ENCODE assay signal across 8 cellular contexts in the genomic region with DNA sequence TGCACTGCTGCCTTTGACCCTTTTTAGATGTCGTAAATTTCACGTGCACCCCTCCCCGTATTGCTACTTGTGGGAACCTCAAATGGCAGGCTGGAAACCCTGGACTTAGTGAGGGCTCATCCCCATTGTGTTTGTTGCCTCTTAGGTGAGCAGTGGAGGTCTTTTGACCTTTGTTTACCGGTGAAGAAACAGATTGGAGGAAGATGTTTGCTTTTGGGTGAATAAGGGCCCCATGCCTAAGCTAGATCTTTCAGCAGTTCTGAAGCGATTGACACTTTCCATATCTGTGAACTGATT. TPM values are rescaled to one million over a fixed set of nuclear protein-coding genes. Genes with fewer than 3 reads are reported as not detected.
A peak's percentile ranks its signal among the peaks of the same experiment; 100 is the strongest.
DNase-seq lines count a peak whose midpoint lies in the region; ATAC-seq and TF ChIP-seq lines count a peak whose summit lies in the region.
"Had no signal": no experiment of that assay in that cellular context is flagged by ENCODE, and none has a peak within 500 bp of the region (broad histone marks: within the 10 kb centered on the region; RNA-seq: fewer than 3 reads in every experiment).

No MANE protein-coding gene starts in this region.

- H3K9me3 ChIP-seq in NT2/D1 (ENCODE audit: insufficient read depth, low read length) (no peaks in the 10 kb centered on the region), esophagus (ENCODE audit: control insufficient read depth in 2 of 2, insufficient read depth in 1 of 2, low read depth in 1 of 2, low read length in 1 of 2) (no peaks in the 10 kb centered on the region), sigmoid colon (no peaks in the 10 kb centered on the region)

- TF ChIP-seq POLR2A in sigmoid colon (IDR thresholded peaks at IDR 0.05) = no peak

- no peak for TF ChIP-seq EP300 in sigmoid colon (IDR thresholded peaks at IDR 0.05)

- WGBS in esophagus, 2 donors = 1 to 3% methylated on average over 5 of the region's 5 CpGs
- 1 to 3% methylated on average over 5 of the region's 5 CpGs for WGBS in sigmoid colon, 2 donors

- no peak for TF ChIP-seq CTCF in sigmoid colon (IDR thresholded peaks at IDR 0.05)

- intact Hi-C loops in sigmoid colon (cut with DNase I) = loop anchor here (2.0 kb wide), 1 partner anchor 19 kb away; no protein-coding TSS in a partner anchor

- H3K4me3 ChIP-seq in NT2/D1 (ENCODE audit: insufficient read length, low read depth) (peak overlapping the region; percentile 79), esophagus (ENCODE audit: low read depth in 1 of 2, low read length in 2 of 2) (peak overlapping the region; percentile 66 to 91), sigmoid colon (peak overlapping the region; percentile 88 to 99 (median 97))

- H3K36me3 ChIP-seq in NT2/D1 (ENCODE audit: insufficient read depth, insufficient read length, low read length) (peaks cover 37% of the 10 kb centered on the region), esophagus (ENCODE audit: control insufficient read depth in 2 of 2, insufficient read depth in 2 of 2, low read length in 1 of 2) (peaks cover 5 to 13% of the 10 kb centered on the region in 2 donors), sigmoid colon (peaks cover 0 to 8% (median 5%) of the 10 kb centered on the region in 4 donors)

- peak overlapping the region; percentile 72 for H3K9ac ChIP-seq in NT2/D1 (ENCODE audit: insufficient read length, low read depth)

- H3K27ac ChIP-seq in esophagus (ENCODE audit: low read depth in 2 of 2, low read length in 1 of 2) = peak overlapping the region; percentile 51 to 100
- peak overlapping the region; percentile 99 to 100 (median 100) for H3K27ac ChIP-seq in sigmoid colon

- H3K27me3 ChIP-seq in NT2/D1 (ENCODE audit: insufficient read depth, insufficient read length) = no peaks in the 10 kb centered on the region
- H3K27me3 ChIP-seq in esophagus (ENCODE audit: control insufficient read depth in 1 of 2, insufficient read depth in 2 of 2, low read length in 2 of 2) = no peaks in the 10 kb centered on the region
- H3K27me3 ChIP-seq in sigmoid colon = no peaks in the 10 kb centered on the region

- peak; percentile 15 for ATAC-seq in GM21390 (IDR thresholded peaks at IDR 0.05; ENCODE audit: unreplicated experiment)

- no peak for DNase-seq in NT2/D1 (ENCODE audit: low read depth, low spot score)
- no peak for DNase-seq in sigmoid colon
- no peak for DNase-seq in NCI-H2227 (lab: John Stamatoyannopoulos, UW; ENCODE audit: unreplicated experiment)
- DNase-seq in NCI-H146 (lab: John Stamatoyannopoulos, UW) = no peak
- DNase-seq in stimulated activated CD4-positive, alpha-beta T cell treated with anti-CD3 and anti-CD28 coated beads, Interleukin-15, amount 100 ng/mL, for 24 hours = no peak

- H3K4me1 ChIP-seq in NT2/D1 (ENCODE audit: insufficient read depth, insufficient read length) (peaks cover 2% of the 10 kb centered on the region), esophagus (ENCODE audit: control insufficient read depth in 2 of 2, insufficient read depth in 2 of 2, low read length in 1 of 2) (peaks cover 0 to 12% of the 10 kb centered on the region in 2 donors), sigmoid colon (peaks cover 0 to 58% (median 49%) of the 10 kb centered on the region in 4 donors)

RNA-seq across cellular contexts. Expression of gene SMARCB1, which starts 0.8 kb away (rescaled TPM):
- 10 to 100 TPM; 32.1 to 51.6 TPM for polyA plus RNA-seq in esophagus
- total RNA-seq in sigmoid colon = 10 to 100 TPM; 25.0 to 85.7 (median 45.5) TPM
- polyA plus RNA-seq in sigmoid colon = 10 to 100 TPM; 39.0 to 70.8 (median 43.9) TPM

RNA-seq across cellular contexts. Expression of gene MMP11, which starts 14.9 kb away (rescaled TPM):
- polyA plus RNA-seq in esophagus (under 1 TPM; 0.49 to 0.53 TPM), sigmoid colon (1 to 10 TPM in 1 of 3 donors, under 1 TPM in 1, not detected in 1; 0.60 to 4.4 TPM)
- 1 to 10 TPM; 4.6 to 9.9 (median 8.6) TPM for total RNA-seq in sigmoid colon

RNA-seq across cellular contexts. Expression of gene CHCHD10, which starts 19.8 kb away (rescaled TPM):
- 100 to 1,000 TPM; 115 to 191 TPM for polyA plus RNA-seq in esophagus
- total RNA-seq in sigmoid colon = 10 to 100 TPM in 3 of 4 donors, 1 to 10 TPM in 1; 5.7 to 51.5 (median 29.1) TPM
- 100 to 1,000 TPM; 272 to 336 (median 286) TPM for polyA plus RNA-seq in sigmoid colon

RNA-seq across cellular contexts. Expression of gene C22orf15, which starts 24.8 kb away (rescaled TPM):
- under 1 TPM in 1 of 2 donors, not detected in 1; 0.14 TPM for polyA plus RNA-seq in esophagus
- total RNA-seq in sigmoid colon = under 1 TPM in 1 of 4 donors, not detected in 3; 0.36 TPM
- under 1 TPM in 1 of 3 donors, not detected in 2; 0.45 TPM for polyA plus RNA-seq in sigmoid colon

RNA-seq across cellular contexts. Expression of gene VPREB3, which starts 33.3 kb away (rescaled TPM):
- polyA plus RNA-seq in esophagus (under 1 TPM; 0.45 to 0.98 TPM), sigmoid colon (10 to 100 TPM in 1 of 3 donors, 1 to 10 TPM in 1, not detected in 1; 2.4 to 65.9 TPM)
- not detected for total RNA-seq in sigmoid colon
- total RNA-seq: activated CD8-positive, alpha-beta memory T cell treated with anti-CD3 and anti-CD28 coated beads for 36 hours had no signal
